ENCODE assay signal across 17 cellular contexts in genomic region chr15:92018535-92019239, GRCh38.
DNase-seq lines count a peak whose midpoint lies in the region; ATAC-seq and TF ChIP-seq lines count a peak whose summit lies in the region.
"Had no signal": no experiment of that assay in that cellular context is flagged by ENCODE, and none has a peak within 500 bp of the region (broad histone marks: within the 10 kb centered on the region; RNA-seq: fewer than 3 reads in every experiment).

No MANE protein-coding gene starts in this region.

- H3K27ac ChIP-seq in esophagus (ENCODE audit: low read depth in 2 of 2, low read length in 1 of 2), result peak overlapping the region; percentile 2 to 72
- no peak overlapping the region for H3K27ac ChIP-seq in esophagus muscularis mucosa (replicated peaks in 1 of 4)
- H3K27ac ChIP-seq: BLaER1, coronary artery, suprapubic skin, VCaP had no signal

- H3K27ac Mint-ChIP-seq in chondrocyte (ENCODE audit: unreplicated experiment), result no peak overlapping the region
- H3K27ac Mint-ChIP-seq: brain had no signal

- no peaks in the 10 kb centered on the region for H3K36me3 Mint-ChIP-seq in chondrocyte (ENCODE audit: low read depth)
- H3K36me3 Mint-ChIP-seq: brain had no signal

- H3K4me3 ChIP-seq in esophagus (ENCODE audit: low read depth in 1 of 2, low read length in 2 of 2) (no peak overlapping the region), mucosa of descending colon (no peak overlapping the region), esophagus muscularis mucosa (no peak overlapping the region)
- H3K4me3 ChIP-seq: BLaER1, coronary artery, suprapubic skin had no signal

- WGBS in esophagus, 2 donors, result 70 to 78% methylated on average over 13 of the region's 13 CpGs
- WGBS in esophagus muscularis mucosa, result 91% methylated on average over 13 of the region's 13 CpGs

- DNase-seq in NCI-H146 (lab: John Stamatoyannopoulos, UW) (peak; percentile 31), NCI-H146 treated with DMSO at 0.1 percent for 48 hours (lab: John Stamatoyannopoulos, UW; ENCODE audit: unreplicated experiment) (no peak), NCI-H510A treated with DMSO at 0.1 percent for 48 hours (lab: John Stamatoyannopoulos, UW) (peak; percentile 52), mucosa of descending colon (no peak), chondrocyte (ENCODE audit: low spot score) (no peak), amygdala (lab: John Stamatoyannopoulos, UW) (no peak), esophagus muscularis mucosa (ENCODE audit: extremely low spot score) (no peak)
- DNase-seq: activated CD8-positive, alpha-beta memory T cell treated with anti-CD3 and anti-CD28 coated beads, Interleukin-2, amount 50 U/mL, for 4 hours; Calu3; mesendoderm; naive thymus-derived CD8-positive, alpha-beta T cell had no signal

- H3K36me3 ChIP-seq in esophagus (ENCODE audit: control insufficient read depth in 2 of 2, insufficient read depth in 2 of 2, low read length in 1 of 2) (no peaks in the 10 kb centered on the region), mucosa of descending colon (ENCODE audit: low read depth) (no peaks in the 10 kb centered on the region), esophagus muscularis mucosa (no peaks in the 10 kb centered on the region)
- H3K36me3 ChIP-seq: BLaER1, suprapubic skin had no signal

- no peak for TF ChIP-seq EP300 in esophagus muscularis mucosa (IDR thresholded peaks at IDR 0.05)

- H3K4me1 ChIP-seq in esophagus (ENCODE audit: control insufficient read depth in 2 of 2, insufficient read depth in 2 of 2, low read length in 1 of 2) (peaks cover 6 to 7% of the 10 kb centered on the region in 2 donors), mucosa of descending colon (ENCODE audit: low read depth) (peaks cover 6% of the 10 kb centered on the region), esophagus muscularis mucosa (peaks cover 17 to 35% (median 25%) of the 10 kb centered on the region in 4 donors)

- no peaks in the 10 kb centered on the region for H3K9me3 Mint-ChIP-seq in chondrocyte (ENCODE audit: low read depth)
- H3K9me3 Mint-ChIP-seq: naive thymus-derived CD8-positive, alpha-beta T cell had no signal

- H3K9me3 ChIP-seq in esophagus (ENCODE audit: control insufficient read depth in 2 of 2, insufficient read depth in 1 of 2, low read depth in 1 of 2, low read length in 1 of 2), result no peaks in the 10 kb centered on the region
- H3K9me3 ChIP-seq in mucosa of descending colon, result no peaks in the 10 kb centered on the region
- H3K9me3 ChIP-seq in esophagus muscularis mucosa, result no peaks in the 10 kb centered on the region
- H3K9me3 ChIP-seq: BLaER1, suprapubic skin had no signal

- TF ChIP-seq POLR2A in esophagus muscularis mucosa (IDR thresholded peaks at IDR 0.05; ENCODE audit: low read depth), result no peak

- intact Hi-C loops in mucosa of descending colon (cut with DNase I, micrococcal nuclease) (no loop called here), esophagus muscularis mucosa (cut with DNase I) (no loop called here)

- H3K4me3 Mint-ChIP-seq in chondrocyte (ENCODE audit: unreplicated experiment), result no peak overlapping the region
- H3K4me3 Mint-ChIP-seq: brain; naive thymus-derived CD8-positive, alpha-beta T cell had no signal

- TF ChIP-seq CTCF in mucosa of descending colon (IDR thresholded peaks at IDR 0.05), result no peak
- TF ChIP-seq CTCF in chondrocyte (IDR thresholded peaks at IDR 0.05), result no peak
- no peak for TF ChIP-seq CTCF in esophagus muscularis mucosa (IDR thresholded peaks at IDR 0.05)

- no peaks in the 10 kb centered on the region for H3K27me3 ChIP-seq in esophagus (ENCODE audit: control insufficient read depth in 1 of 2, insufficient read depth in 2 of 2, low read length in 2 of 2)
- no peaks in the 10 kb centered on the region for H3K27me3 ChIP-seq in esophagus muscularis mucosa
- H3K27me3 ChIP-seq: BLaER1, suprapubic skin had no signal

- peaks cover 8% of the 10 kb centered on the region for H3K27me3 Mint-ChIP-seq in chondrocyte (ENCODE audit: low read depth)
- H3K27me3 Mint-ChIP-seq: naive thymus-derived CD8-positive, alpha-beta T cell had no signal

- ATAC-seq in mucosa of descending colon, result peak; percentile 36
- ATAC-seq: naive thymus-derived CD8-positive, alpha-beta T cell had no signal

- H3K4me1 Mint-ChIP-seq in chondrocyte (ENCODE audit: low read depth), result no peaks in the 10 kb centered on the region

Comparison
In these comparisons a context has a peak if more than half of its experiments do, and no peak if none do; other contexts are left out.
1. DNase-seq: peak in NCI-H146 (single experiment) and NCI-H510A treated with DMSO at 0.1 percent for 48 hours (single experiment); none in NCI-H146 treated with DMSO at 0.1 percent for 48 hours (single experiment), mucosa of descending colon (0 of 3), chondrocyte (single experiment), amygdala (0 of 56) and esophagus muscularis mucosa (single experiment).
2. H3K27ac ChIP-seq: peak in esophagus (2 of 2); none in esophagus muscularis mucosa (0 of 4).